In the genomic region with DNA sequence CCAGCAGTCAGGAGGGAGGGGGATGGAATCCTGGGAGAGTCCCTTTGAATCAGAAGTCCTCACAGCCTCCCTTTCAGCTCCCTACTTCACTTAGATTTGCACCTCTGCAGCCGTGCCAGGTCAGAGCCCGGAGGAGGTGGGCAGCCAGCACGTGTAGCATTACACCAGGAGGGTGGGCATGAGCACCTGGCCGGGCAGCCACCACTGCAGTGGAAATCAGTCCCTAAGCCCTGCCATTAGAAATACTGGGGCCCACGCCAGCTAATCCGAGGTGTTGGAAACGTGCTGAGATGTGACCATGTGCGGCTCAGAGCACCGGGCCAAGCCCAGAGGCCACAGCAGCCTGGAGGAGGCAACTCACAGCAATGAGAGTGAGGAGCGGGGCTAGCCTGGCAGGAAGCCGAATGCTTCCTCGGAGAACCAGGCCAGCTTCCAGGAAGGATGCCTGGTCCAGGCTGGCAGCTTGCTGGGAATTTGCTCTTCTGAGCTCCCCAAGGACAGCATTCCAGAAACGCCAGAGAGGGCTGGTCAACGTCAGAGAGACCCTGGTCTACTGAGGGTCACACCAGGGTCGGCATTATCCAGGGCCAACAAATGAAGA, we compare ENCODE assay signal across 14 cellular contexts. TPM values are rescaled to one million over a fixed set of nuclear protein-coding genes. Genes with fewer than 3 reads are reported as not detected.
DNase-seq lines count a peak whose midpoint lies in the region; ATAC-seq and TF ChIP-seq lines count a peak whose summit lies in the region.
"Had no signal": no experiment of that assay in that cellular context is flagged by ENCODE, and none has a peak within 500 bp of the region (broad histone marks: within the 10 kb centered on the region; RNA-seq: fewer than 3 reads in every experiment).

No MANE protein-coding gene starts in this region.

- TF ChIP-seq CTCF in BE2C (IDR thresholded peaks at IDR 0.05; ENCODE audit: low read depth, low read length): no peak
- no peak for TF ChIP-seq CTCF in Peyer's patch (IDR thresholded peaks at IDR 0.05)
- no peak for TF ChIP-seq CTCF in osteocyte (IDR thresholded peaks at IDR 0.05)

- H3K9me3 ChIP-seq in BE2C: peaks cover 4% of the 10 kb centered on the region; the same call in 1 of the 2 replicates
- H3K9me3 ChIP-seq in Peyer's patch: no peaks in the 10 kb centered on the region

- no peak overlapping the region for H3K27ac ChIP-seq in Peyer's patch

- H3K27me3 Mint-ChIP-seq in osteocyte (ENCODE audit: unreplicated experiment): peaks cover 42% of the 10 kb centered on the region
- H3K27me3 Mint-ChIP-seq: stimulated activated memory B cell treated with anti-CD40 and anti-IgM and Interleukin-4, amounts not matched to agents 10 μg/mL and 1 μg/mL and 100 μg/mL, for 72 hours had no signal

- no peak overlapping the region for H3K27ac Mint-ChIP-seq in osteocyte (ENCODE audit: unreplicated experiment)

- H3K4me3 Mint-ChIP-seq in osteocyte (ENCODE audit: unreplicated experiment): no peak overlapping the region
- H3K4me3 Mint-ChIP-seq: stimulated activated memory B cell treated with anti-CD40 and anti-IgM and Interleukin-4, amounts not matched to agents 10 μg/mL and 1 μg/mL and 100 μg/mL, for 72 hours had no signal

- H3K4me3 ChIP-seq in BE2C (ENCODE audit: low read depth, low read length) (no peak overlapping the region), Peyer's patch (no peak overlapping the region)

- H3K27me3 ChIP-seq in BE2C (no peaks in the 10 kb centered on the region), Peyer's patch (no peaks in the 10 kb centered on the region)

- DNase-seq in BE2C (peak; percentile 65), Peyer's patch (peak in 2 of 3 donors; percentile 31 to 38), Right ventricle myocardium superior (peak; percentile 86), osteocyte (ENCODE audit: extremely low spot score, unreplicated experiment) (peak; percentile 78), glomerular visceral epithelial cell (ENCODE audit: extremely low spot score) (no peak)
- DNase-seq in activated CD4-positive, alpha-beta T cell treated with anti-CD3 and anti-CD28 coated beads for 1 hour: no peak
- DNase-seq: activated CD4-positive, alpha-beta T cell treated with anti-CD3 and anti-CD28 coated beads, Interleukin-2, amount 50 U/mL, for 1 hour; activated naive CD4-positive, alpha-beta T cell treated with anti-CD3 and anti-CD28 coated beads, Interleukin-2, amount 50 U/mL, for 16 hours; NCI-H345; stimulated activated CD4-positive, alpha-beta T cell treated with anti-CD3 and anti-CD28 coated beads, Interleukin-2, amount 100 ng/mL, for 48 hours had no signal

- peaks cover 23% of the 10 kb centered on the region for H3K4me1 Mint-ChIP-seq in osteocyte (ENCODE audit: unreplicated experiment)

- no peak for TF ChIP-seq POLR2A in Peyer's patch (IDR thresholded peaks at IDR 0.05)

- H3K4me1 ChIP-seq in BE2C (peaks cover 28% of the 10 kb centered on the region), Peyer's patch (peaks cover 0 to 13% (median 4%) of the 10 kb centered on the region in 4 donors)

- H3K36me3 ChIP-seq in BE2C (no peaks in the 10 kb centered on the region), Peyer's patch (no peaks in the 10 kb centered on the region)

- no peaks in the 10 kb centered on the region for H3K36me3 Mint-ChIP-seq in osteocyte (ENCODE audit: unreplicated experiment)

- intact Hi-C loops in Right ventricle myocardium superior (cut with DNase I): no loop called here

- no peaks in the 10 kb centered on the region for H3K9me3 Mint-ChIP-seq in osteocyte (ENCODE audit: unreplicated experiment)

- peak; percentile 80 for ATAC-seq in Right ventricle myocardium superior (ENCODE audit: poor library complexity)
- no peak for ATAC-seq in HG02763 (IDR thresholded peaks at IDR 0.05; ENCODE audit: unreplicated experiment)
- ATAC-seq in HG03565 (IDR thresholded peaks at IDR 0.05; ENCODE audit: unreplicated experiment): no peak
- ATAC-seq: stimulated activated memory B cell treated with anti-CD40 and anti-IgM and Interleukin-4, amounts not matched to agents 10 μg/mL and 1 μg/mL and 100 μg/mL, for 72 hours had no signal

RNA-seq across cellular contexts. Expression of a gene that starts 9.4 kb away (rescaled TPM):
- not detected for polyA plus RNA-seq in BE2C (2012; ENCODE audit: insufficient read depth, insufficient read length, low read depth)
- total RNA-seq in Peyer's patch (10 to 100 TPM in 2 of 4 donors, 1 to 10 TPM in 2; 9.5 to 19.3 (median 12.3) TPM), Right ventricle myocardium superior (1.0 TPM), osteocyte (not detected in 2 replicates)
- total RNA-seq: H4 had no signal

Comparison
In these comparisons a context has a peak if more than half of its experiments do, and no peak if none do; other contexts are left out.
1. DNase-seq: peak in BE2C (single experiment), Peyer's patch (2 of 3), Right ventricle myocardium superior (single experiment) and osteocyte (single experiment); none in glomerular visceral epithelial cell (single experiment) and activated CD4-positive, alpha-beta T cell treated with anti-CD3 and anti-CD28 coated beads for 1 hour (single experiment).